18 cellular contexts compared by ENCODE assay signal in genomic region chr5:137254695-137255094, GRCh38.
DNase-seq lines count a peak whose midpoint lies in the region; ATAC-seq and TF ChIP-seq lines count a peak whose summit lies in the region.
"Had no signal": no experiment of that assay in that cellular context is flagged by ENCODE, and none has a peak within 500 bp of the region (broad histone marks: within the 10 kb centered on the region; RNA-seq: fewer than 3 reads in every experiment).

No MANE protein-coding gene starts in this region.

- TF ChIP-seq EP300 in esophagus muscularis mucosa (IDR thresholded peaks at IDR 0.05): peak; percentile 74
- TF ChIP-seq EP300 in suprapubic skin (IDR thresholded peaks at IDR 0.05): no peak

- H3K27ac ChIP-seq in VCaP (peak overlapping the region; percentile 16; the same call in 1 of the 2 replicates), esophagus muscularis mucosa (replicated peaks in 1 of 4) (peak overlapping the region; percentile 54 to 66 (median 58)), right cardiac atrium (ENCODE audit: low read length) (peak overlapping the region; percentile 68), suprapubic skin (peak overlapping the region; percentile 86)

- no peak for TF ChIP-seq CTCF in VCaP (conservative IDR thresholded peaks at IDR 0.05)
- TF ChIP-seq CTCF in esophagus muscularis mucosa (IDR thresholded peaks at IDR 0.05): no peak
- no peak for TF ChIP-seq CTCF in suprapubic skin (IDR thresholded peaks at IDR 0.05)
- TF ChIP-seq CTCF in glutamatergic neuron (IDR thresholded peaks at IDR 0.05; ENCODE audit: partially characterized antibody, unreplicated experiment): no peak

- H3K27me3 ChIP-seq in esophagus muscularis mucosa (no peaks in the 10 kb centered on the region), right cardiac atrium (ENCODE audit: control insufficient read depth, insufficient read depth) (no peaks in the 10 kb centered on the region), suprapubic skin (no peaks in the 10 kb centered on the region)

- peak; percentile 71 to 85 for ATAC-seq in right cardiac atrium
- ATAC-seq in stimulated activated naive CD8-positive, alpha-beta T cell treated with anti-CD3 and anti-CD28 coated beads, Interleukin-15, amount 100 ng/mL, for 72 hours: no peak
- ATAC-seq: K562; stimulated activated naive B cell treated with anti-CD40 and anti-IgM and Interleukin-4, amounts not matched to agents 10 μg/mL and 1 μg/mL and 100 μg/mL, for 72 hours; T-helper 17 cell had no signal

- no peak overlapping the region for H3K4me3 Mint-ChIP-seq in glutamatergic neuron (ENCODE audit: unreplicated experiment)
- no peak overlapping the region for H3K4me3 Mint-ChIP-seq in stimulated activated naive CD8-positive, alpha-beta T cell treated with anti-CD3 and anti-CD28 coated beads, Interleukin-15, amount 100 ng/mL, for 72 hours
- H3K4me3 Mint-ChIP-seq: stimulated activated naive B cell treated with anti-CD40 and anti-IgM and Interleukin-4, amounts not matched to agents 10 μg/mL and 1 μg/mL and 100 μg/mL, for 72 hours; T-helper 17 cell had no signal

- H3K4me1 ChIP-seq in esophagus muscularis mucosa: peaks cover 0 to 9% (median 0%) of the 10 kb centered on the region in 4 donors
- peaks cover 9% of the 10 kb centered on the region for H3K4me1 ChIP-seq in right cardiac atrium (ENCODE audit: control insufficient read depth, insufficient read depth, low read length)
- no peaks in the 10 kb centered on the region for H3K4me1 ChIP-seq in suprapubic skin

- H3K9me3 ChIP-seq in esophagus muscularis mucosa: no peaks in the 10 kb centered on the region
- H3K9me3 ChIP-seq in right cardiac atrium (ENCODE audit: control insufficient read depth, low read length): no peaks in the 10 kb centered on the region
- H3K9me3 ChIP-seq in suprapubic skin: no peaks in the 10 kb centered on the region

- H3K27me3 Mint-ChIP-seq in glutamatergic neuron (ENCODE audit: unreplicated experiment): no peaks in the 10 kb centered on the region
- H3K27me3 Mint-ChIP-seq in stimulated activated naive CD8-positive, alpha-beta T cell treated with anti-CD3 and anti-CD28 coated beads, Interleukin-15, amount 100 ng/mL, for 72 hours: no peaks in the 10 kb centered on the region
- H3K27me3 Mint-ChIP-seq: stimulated activated naive B cell treated with anti-CD40 and anti-IgM and Interleukin-4, amounts not matched to agents 10 μg/mL and 1 μg/mL and 100 μg/mL, for 72 hours had no signal

- H3K36me3 Mint-ChIP-seq in glutamatergic neuron (ENCODE audit: unreplicated experiment): no peaks in the 10 kb centered on the region
- H3K36me3 Mint-ChIP-seq: stimulated activated naive B cell treated with anti-CD40 and anti-IgM and Interleukin-4, amounts not matched to agents 10 μg/mL and 1 μg/mL and 100 μg/mL, for 72 hours had no signal

- H3K36me3 ChIP-seq in esophagus muscularis mucosa (no peaks in the 10 kb centered on the region), suprapubic skin (no peaks in the 10 kb centered on the region)

- no peak overlapping the region for H3K27ac Mint-ChIP-seq in glutamatergic neuron (ENCODE audit: unreplicated experiment)
- H3K27ac Mint-ChIP-seq in stimulated activated naive CD8-positive, alpha-beta T cell treated with anti-CD3 and anti-CD28 coated beads, Interleukin-15, amount 100 ng/mL, for 72 hours: no peak overlapping the region
- H3K27ac Mint-ChIP-seq: stimulated activated naive B cell treated with anti-CD40 and anti-IgM and Interleukin-4, amounts not matched to agents 10 μg/mL and 1 μg/mL and 100 μg/mL, for 72 hours; T-helper 17 cell had no signal

- TF ChIP-seq POLR2A in esophagus muscularis mucosa (IDR thresholded peaks at IDR 0.05; ENCODE audit: low read depth) (no peak), suprapubic skin (IDR thresholded peaks at IDR 0.05) (no peak)

- peak; percentile 91 for DNase-seq in esophagus muscularis mucosa (ENCODE audit: extremely low spot score)
- DNase-seq in right cardiac atrium: peak in 1 of 3 donors; percentile 56
- no peak for DNase-seq in suprapubic skin (ENCODE audit: low spot score in 2 of 2)
- no peak for DNase-seq in glutamatergic neuron
- no peak for DNase-seq in stimulated activated naive CD8-positive, alpha-beta T cell treated with anti-CD3 and anti-CD28 coated beads, Interleukin-15, amount 100 ng/mL, for 72 hours
- no peak for DNase-seq in GF-D8 (lab: John Stamatoyannopoulos, UW)
- no peak for DNase-seq in LoVo (ENCODE audit: low spot score)
- DNase-seq: activated CD4-positive, CD25-positive, alpha-beta regulatory T cell; AML-193; DMS153; effector CD4-positive, alpha-beta T cell; foreskin melanocyte; NCI-H1092 treated with DMSO at 0.1 percent for 48 hours; small intestine; stimulated activated naive B cell treated with anti-CD40 and anti-IgM and Interleukin-4, amounts not matched to agents 10 μg/mL and 1 μg/mL and 100 μg/mL, for 72 hours; T-helper 17 cell had no signal

- no peaks in the 10 kb centered on the region for H3K9me3 Mint-ChIP-seq in glutamatergic neuron (ENCODE audit: unreplicated experiment)
- no peaks in the 10 kb centered on the region for H3K9me3 Mint-ChIP-seq in stimulated activated naive CD8-positive, alpha-beta T cell treated with anti-CD3 and anti-CD28 coated beads, Interleukin-15, amount 100 ng/mL, for 72 hours

- H3K4me1 Mint-ChIP-seq in glutamatergic neuron (ENCODE audit: low read depth, unreplicated experiment): peaks cover 3% of the 10 kb centered on the region
- no peaks in the 10 kb centered on the region for H3K4me1 Mint-ChIP-seq in stimulated activated naive CD8-positive, alpha-beta T cell treated with anti-CD3 and anti-CD28 coated beads, Interleukin-15, amount 100 ng/mL, for 72 hours
- H3K4me1 Mint-ChIP-seq: stimulated activated naive B cell treated with anti-CD40 and anti-IgM and Interleukin-4, amounts not matched to agents 10 μg/mL and 1 μg/mL and 100 μg/mL, for 72 hours; T-helper 17 cell had no signal

- 56% methylated on average over 2 of the region's 2 CpGs for WGBS in esophagus muscularis mucosa
- WGBS in right cardiac atrium: 28% methylated on average over 2 of the region's 2 CpGs
- WGBS in suprapubic skin: 47% methylated on average over 2 of the region's 2 CpGs

- intact Hi-C loops in esophagus muscularis mucosa (cut with DNase I) (no loop called here), right cardiac atrium (cut with DNase I) (no loop called here)

- no peak overlapping the region for H3K4me3 ChIP-seq in esophagus muscularis mucosa
- H3K4me3 ChIP-seq in right cardiac atrium (ENCODE audit: low read length): no peak overlapping the region
- H3K4me3 ChIP-seq in suprapubic skin: no peak overlapping the region
- H3K4me3 ChIP-seq: K562 had no signal

Comparison
In these comparisons a context has a peak if more than half of its experiments do, and no peak if none do; other contexts are left out.
1. H3K27ac ChIP-seq: peak in every context shown above with its lines; median percentile 86 in suprapubic skin; 68 in right cardiac atrium; 58 in esophagus muscularis mucosa; 16 in VCaP.